Comparison of ENCODE assay signal across 14 cellular contexts in the genomic region with DNA sequence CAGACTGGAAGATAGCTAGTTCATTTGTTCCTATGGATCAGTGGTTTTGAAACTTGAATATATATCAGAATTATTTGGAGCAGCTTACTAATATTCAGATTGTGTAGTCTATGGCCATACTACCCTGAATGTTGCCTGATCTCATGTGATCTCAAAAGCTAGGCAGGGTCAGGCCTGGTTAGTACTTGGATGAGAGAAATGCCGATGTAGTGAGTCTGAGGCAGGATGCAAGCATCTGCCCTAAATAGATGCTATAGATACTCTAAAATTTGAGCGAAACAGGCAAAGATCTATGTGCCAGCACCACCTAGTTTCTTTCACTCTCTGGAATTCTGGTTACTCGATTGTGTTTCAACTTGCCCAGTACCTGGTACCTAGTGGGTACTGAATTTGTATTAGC. TPM values are rescaled to one million over a fixed set of nuclear protein-coding genes. Genes with fewer than 3 reads are reported as not detected.
DNase-seq lines count a peak whose midpoint lies in the region; ATAC-seq and TF ChIP-seq lines count a peak whose summit lies in the region.
"Had no signal": no experiment of that assay in that cellular context is flagged by ENCODE, and none has a peak within 500 bp of the region (broad histone marks: within the 10 kb centered on the region; RNA-seq: fewer than 3 reads in every experiment).

No MANE protein-coding gene starts in this region.

- H2AFZ ChIP-seq in GM23248: no peak overlapping the region
- H2AFZ ChIP-seq in osteoblast (ENCODE audit: low read length): no peak overlapping the region

- H3K4me1 ChIP-seq in GM23248 (ENCODE audit: insufficient read depth): peaks cover 92% of the 10 kb centered on the region
- H3K4me1 ChIP-seq in RWPE2 (ENCODE audit: insufficient read depth, poor library complexity, severe bottlenecking): peaks cover 11% of the 10 kb centered on the region
- H3K4me1 ChIP-seq in osteoblast (ENCODE audit: insufficient read depth, low read length): peaks cover 23% of the 10 kb centered on the region
- H3K4me1 ChIP-seq: A549, HAP-1 had no signal

- in situ Hi-C loops in GM23248 (cut with MboI): no loop called here

- H3K9me2 ChIP-seq in GM23248 (ENCODE audit: insufficient read depth): no peaks in the 10 kb centered on the region

- DNase-seq in GM23248 (no peak), RWPE2 (ENCODE audit: low spot score) (no peak), osteoblast (ENCODE audit: insufficient read length, low spot score, missing footprints) (peak; percentile 62), HEK293T (ENCODE audit: extremely low spot score) (no peak), islet precursor cell (no peak), activated T-cell treated with anti-CD3 and anti-CD28 coated beads for 4 hours (no peak)
- DNase-seq: BE2C; CD4-positive, alpha-beta memory T cell; GF-D8 had no signal

- H3K79me2 ChIP-seq in GM23248 (ENCODE audit: insufficient read depth) (peaks cover 100% of the 10 kb centered on the region), osteoblast (ENCODE audit: insufficient read depth, low read length) (peaks cover 91% of the 10 kb centered on the region)

- H3K4me2 ChIP-seq in GM23248 (ENCODE audit: unreplicated experiment) (peak overlapping the region; percentile 6), osteoblast (ENCODE audit: insufficient read depth, low read length) (no peak overlapping the region)
- H3K4me2 ChIP-seq: A549 had no signal

- H3K9me3 ChIP-seq in GM23248 (ENCODE audit: low read depth) (no peaks in the 10 kb centered on the region), RWPE2 (ENCODE audit: severe bottlenecking) (no peaks in the 10 kb centered on the region), osteoblast (ENCODE audit: low read depth, low read length) (no peaks in the 10 kb centered on the region)
- H3K9me3 ChIP-seq: A549, BE2C, HAP-1 had no signal

- H3K27me3 ChIP-seq in GM23248 (replicated peaks; ENCODE audit: insufficient read depth): no peaks in the 10 kb centered on the region
- H3K27me3 ChIP-seq in RWPE2 (ENCODE audit: insufficient read depth, poor library complexity, severe bottlenecking): no peaks in the 10 kb centered on the region
- H3K27me3 ChIP-seq in osteoblast (ENCODE audit: insufficient read depth, low read length): no peaks in the 10 kb centered on the region
- H3K27me3 ChIP-seq: BE2C had no signal

- H3K9ac ChIP-seq in GM23248: peak overlapping the region; percentile 14

- CTCF ChIA-PET in HEK293T (lab: Yijun Ruan, JAX): no interaction called here

- peaks cover 77% of the 10 kb centered on the region for H3K36me3 ChIP-seq in GM23248 (ENCODE audit: low read depth)
- peaks cover 90% of the 10 kb centered on the region for H3K36me3 ChIP-seq in RWPE2 (ENCODE audit: low read depth)
- H3K36me3 ChIP-seq in osteoblast (ENCODE audit: insufficient read depth, low read length): peaks cover 74% of the 10 kb centered on the region
- H3K36me3 ChIP-seq: HAP-1 had no signal

- POLR2A ChIA-PET in HEK293T (lab: Yijun Ruan, JAX): no interaction called here

- H4K20me1 ChIP-seq in GM23248 (ENCODE audit: insufficient read depth): peaks cover 63% of the 10 kb centered on the region
- peaks cover 71% of the 10 kb centered on the region for H4K20me1 ChIP-seq in osteoblast (ENCODE audit: insufficient read depth, low read length)

- H3K4me3 ChIP-seq in GM23248: 0 out of 2 replicates have a peak overlapping the region, but pooled peaks have one; percentile 12
- no peak overlapping the region for H3K4me3 ChIP-seq in RWPE2 (ENCODE audit: severe bottlenecking)
- no peak overlapping the region for H3K4me3 ChIP-seq in osteoblast (ENCODE audit: insufficient read depth, low read length)
- H3K4me3 ChIP-seq: A549, HAP-1, K562 had no signal

- WGBS in GM23248 (ENCODE audit: low coverage in 1 of 2, low lambda C conversion rate in 2 of 2, missing lambda C conversion rate in 2 of 2), 2 experiments: 93 to 98% methylated on average over 3 of the region's 3 CpGs

- TF ChIP-seq CTCF in RWPE2 (IDR thresholded peaks at IDR 0.05; ENCODE audit: poor library complexity, severe bottlenecking) (no peak), osteoblast (IDR thresholded peaks at IDR 0.05; ENCODE audit: extremely low read depth, low read depth, low read length) (no peak)

- peak overlapping the region; percentile 78 for H3K27ac ChIP-seq in GM23248
- H3K27ac ChIP-seq in RWPE2 (ENCODE audit: poor library complexity, severe bottlenecking): no peak overlapping the region
- H3K27ac ChIP-seq in osteoblast (ENCODE audit: low read depth, low read length): peak overlapping the region; percentile 15
- H3K27ac ChIP-seq: A549, C4-2B, HL-60 had no signal

- peaks cover 92% of the 10 kb centered on the region for H3F3A ChIP-seq in GM23248 (ENCODE audit: insufficient read depth)

- ATAC-seq in RWPE2 (ENCODE audit: low read depth): 0 out of 3 replicates have a peak, but pooled peaks have one; percentile 31
- ATAC-seq: A549, K562 had no signal

TF ChIP-seq in HEK293T, 16 proteins besides CTCF, POLR2A, EP300 and RAD21:
- no peak for TF ChIP-seq LEF1 (IDR thresholded peaks at IDR 0.05; ENCODE audit: borderline replicate concordance)
- TF ChIP-seq FOXA1 (IDR thresholded peaks at IDR 0.05): no peak

RNA-seq across cellular contexts. Expression of a gene that starts 40.9 kb away (rescaled TPM):
- 795 and 861 TPM in 2 replicates for total RNA-seq in GM23248 (2014; rRNA removed; shearing (Covaris generic))
- 550 and 553 TPM in 2 replicates for polyA plus RNA-seq in GM23248 (2016; fragmentation: Nextera tagmentation; extraction: Ambion mirVana)
- total RNA-seq in osteoblast: 584 and 701 TPM in 2 replicates
